ENCODE assay signal across 8 cellular contexts in genomic region chr2:10097352-10098148, GRCh38. TPM values are rescaled to one million over a fixed set of nuclear protein-coding genes. Genes with fewer than 3 reads are reported as not detected.
A peak's percentile ranks its signal among the peaks of the same experiment; 100 is the strongest.
DNase-seq lines count a peak whose midpoint lies in the region; ATAC-seq, FAIRE-seq and TF ChIP-seq lines count a peak whose summit lies in the region.

No MANE protein-coding gene starts in this region.

- H3K4me1 ChIP-seq in foreskin keratinocyte = peaks cover 8% of the 10 kb centered on the region

- H3K36me3 Mint-ChIP-seq in activated T-cell treated with anti-CD3 and anti-CD28 coated beads, Interleukin-2, amount 50 U/mL, for 4 hours (ENCODE audit: insufficient read depth) = no peaks in the 10 kb centered on the region

- peaks cover 5% of the 10 kb centered on the region for H3K27me3 ChIP-seq in foreskin keratinocyte

- peak; percentile 85 for FAIRE-seq in GM18507 (lab: Jason Lieb, UNC)

- TF ChIP-seq CTCF in foreskin keratinocyte (conservative IDR thresholded peaks at IDR 0.05) = peak; percentile 90

- H3K4me3 Mint-ChIP-seq in activated T-cell treated with anti-CD3 and anti-CD28 coated beads, Interleukin-2, amount 50 U/mL, for 4 hours = no peak overlapping the region

- H3K27ac ChIP-seq in foreskin keratinocyte = no peak overlapping the region

- DNase-seq in AML-193 (lab: John Stamatoyannopoulos, UW) = peak; percentile 18 to 32
- no peak for DNase-seq in GM18507 (ENCODE audit: extremely low spot score, insufficient read length, low read depth)
- DNase-seq in NCI-H526 treated with DMSO at 0.1 percent for 48 hours (lab: John Stamatoyannopoulos, UW) = peak; percentile 49
- DNase-seq in activated T-cell treated with anti-CD3 and anti-CD28 coated beads, Interleukin-2, amount 50 U/mL, for 4 hours = peak; percentile 27
- peak in 1 of 2 donors; percentile 52 for DNase-seq in foreskin keratinocyte
- peak; percentile 37 for DNase-seq in occipital lobe (lab: John Stamatoyannopoulos, UW)
- DNase-seq in central memory CD4-positive, alpha-beta T cell = no peak

- H3K9me3 Mint-ChIP-seq in activated T-cell treated with anti-CD3 and anti-CD28 coated beads, Interleukin-2, amount 50 U/mL, for 4 hours = no peaks in the 10 kb centered on the region

- peaks cover 44% of the 10 kb centered on the region for H3K27me3 Mint-ChIP-seq in activated T-cell treated with anti-CD3 and anti-CD28 coated beads, Interleukin-2, amount 50 U/mL, for 4 hours (ENCODE audit: low read depth)

- no peaks in the 10 kb centered on the region for H3K4me1 Mint-ChIP-seq in activated T-cell treated with anti-CD3 and anti-CD28 coated beads, Interleukin-2, amount 50 U/mL, for 4 hours (ENCODE audit: low read depth)

- peak; percentile 80 for ATAC-seq in HG03280 (IDR thresholded peaks at IDR 0.05; ENCODE audit: unreplicated experiment)
- peak; percentile 88 to 90 for ATAC-seq in activated T-cell treated with anti-CD3 and anti-CD28 coated beads, Interleukin-2, amount 50 U/mL, for 4 hours
- ATAC-seq in foreskin keratinocyte = peak; percentile 90

RNA-seq across cellular contexts. Expression of gene CYS1, which starts 17.3 kb away (rescaled TPM):
- total RNA-seq in activated T-cell treated with anti-CD3 and anti-CD28 coated beads, Interleukin-2, amount 50 U/mL, for 4 hours = under 1 TPM in 1 of 3 donors, not detected in 2; 0.08 TPM
- total RNA-seq in foreskin keratinocyte = 0.11 and 0.20 TPM in 2 replicates
- polyA plus RNA-seq in foreskin keratinocyte = 0.14 and 0.20 TPM in 2 replicates
- 2.0 TPM for total RNA-seq in occipital lobe

RNA-seq across cellular contexts. Expression of gene RRM2, which starts 25.0 kb away (rescaled TPM):
- 10 to 100 TPM; 40.9 to 54.9 (median 51.6) TPM for total RNA-seq in activated T-cell treated with anti-CD3 and anti-CD28 coated beads, Interleukin-2, amount 50 U/mL, for 4 hours
- total RNA-seq in foreskin keratinocyte = 101 and 116 TPM in 2 replicates
- polyA plus RNA-seq in foreskin keratinocyte = 97.0 and 119 TPM in 2 replicates
- total RNA-seq in occipital lobe = 4.8 TPM

RNA-seq across cellular contexts. Expression of gene KLF11, which starts 54.2 kb away (rescaled TPM):
- total RNA-seq in activated T-cell treated with anti-CD3 and anti-CD28 coated beads, Interleukin-2, amount 50 U/mL, for 4 hours = 10 to 100 TPM in 1 of 3 donors, 1 to 10 TPM in 2; 5.2 to 10.2 (median 5.7) TPM
- total RNA-seq in foreskin keratinocyte = 4.7 and 6.0 TPM in 2 replicates
- polyA plus RNA-seq in foreskin keratinocyte = 1.9 and 2.1 TPM in 2 replicates
- 14.0 TPM for total RNA-seq in occipital lobe

Comparison
In these comparisons a context has a peak if more than half of its experiments do, and no peak if none do; other contexts are left out.
1. DNase-seq: peak in AML-193 (2 of 2), NCI-H526 treated with DMSO at 0.1 percent for 48 hours (single experiment), activated T-cell treated with anti-CD3 and anti-CD28 coated beads, Interleukin-2, amount 50 U/mL, for 4 hours (single experiment) and occipital lobe (single experiment); none in GM18507 (single experiment) and central memory CD4-positive, alpha-beta T cell (single experiment).
2. Peak in every context shown above with its lines, with median percentiles within 50 percentile points of each other: ATAC-seq.